In genomic region chrX:103081051-103081450, GRCh38 we compare ENCODE assay signal across 27 cellular contexts. TPM values are rescaled to one million over a fixed set of nuclear protein-coding genes. Genes with fewer than 3 reads are reported as not detected.
"Had no signal": no experiment of that assay in that cellular context is flagged by ENCODE, and none has a peak within 500 bp of the region (broad histone marks: within the 10 kb centered on the region; RNA-seq: fewer than 3 reads in every experiment).

No MANE protein-coding gene starts in this region.

- H2AFZ ChIP-seq: hepatocyte had no signal

- H3K4me3 ChIP-seq: hepatocyte, left lung, left ventricle myocardium inferior, lower lobe of right lung, lung, mucosa of descending colon had no signal

- FAIRE-seq: islet of Langerhans, keratinocyte, kidney had no signal

- H3K27me3 ChIP-seq: hepatocyte, left lung had no signal

- H3K9me3 ChIP-seq: left lung, left ventricle myocardium inferior, lower lobe of right lung, mucosa of descending colon had no signal

- H3K27ac Mint-ChIP-seq: immature natural killer cell, memory B cell, mesothelial cell of epicardium, naive B cell had no signal

- H3K4me1 ChIP-seq: left lung, left ventricle myocardium inferior, lower lobe of right lung had no signal

- H3K4me3 Mint-ChIP-seq: immature natural killer cell, memory B cell, mesothelial cell of epicardium, naive B cell had no signal

- H3K4me1 Mint-ChIP-seq: immature natural killer cell, memory B cell, mesothelial cell of epicardium, naive B cell had no signal

- DNase-seq: hippocampal formation, hypothalamus, immature natural killer cell, islet precursor cell, kidney, kidney glomerular epithelial cell, left cardiac atrium, left colon, left lung, left ventricle myocardium inferior, left ventricle myocardium superior, lower lobe of right lung, mammary epithelial cell, mesenchymal stem cell, mesendoderm, midbrain, mucosa of descending colon, naive B cell had no signal

- H3K9me3 Mint-ChIP-seq: memory B cell had no signal

- H3K27ac ChIP-seq: hepatocyte, left lung, left ventricle myocardium inferior, lower lobe of right lung had no signal

- H3K36me3 ChIP-seq: left lung, left ventricle myocardium inferior, lower lobe of right lung had no signal

- H3K4me2 ChIP-seq: hepatocyte had no signal

- H3K36me3 Mint-ChIP-seq: immature natural killer cell, memory B cell, mesothelial cell of epicardium, naive B cell had no signal

- H3K79me2 ChIP-seq: hepatocyte had no signal

- ATAC-seq: left cardiac atrium, left colon, left lobe of liver, left lung, left ventricle myocardium superior, lower lobe of right lung, mucosa of descending colon had no signal

RNA-seq across cellular contexts. Expression of gene NXF3, which starts 11.9 kb away (rescaled TPM):
- total RNA-seq: hepatocyte, kidney epithelial cell, lung microvascular endothelial cell, mesothelial cell of epicardium had no signal
- polyA plus RNA-seq: immature natural killer cell had no signal

RNA-seq across cellular contexts. Expression of gene BEX1, which starts 17.1 kb away (rescaled TPM):
- total RNA-seq: lung microvascular endothelial cell had no signal
- polyA plus RNA-seq: immature natural killer cell had no signal
